ENCODE assay signal across 16 cellular contexts in genomic region chr15:75045332-75046015, GRCh38. TPM values are rescaled to one million over a fixed set of nuclear protein-coding genes. Genes with fewer than 3 reads are reported as not detected.
DNase-seq lines count a peak whose midpoint lies in the region; ATAC-seq and TF ChIP-seq lines count a peak whose summit lies in the region.
"Had no signal": no experiment of that assay in that cellular context is flagged by ENCODE, and none has a peak within 500 bp of the region (broad histone marks: within the 10 kb centered on the region; RNA-seq: fewer than 3 reads in every experiment).

No MANE protein-coding gene starts in this region.

- no peak for DNase-seq in activated CD8-positive, alpha-beta memory T cell treated with anti-CD3 and anti-CD28 coated beads, Interleukin-2, amount 10 ng/mL, durations not matched to agents 7 days and 5 days
- DNase-seq in activated CD8-positive, alpha-beta memory T cell treated with anti-CD3 and anti-CD28 coated beads, Interleukin-2, amount 50 U/mL, for 4 hours, result no peak
- peak; percentile 27 for DNase-seq in central memory CD4-positive, alpha-beta T cell
- DNase-seq in stomach, result no peak
- DNase-seq in C1 segment of cervical spinal cord (lab: John Stamatoyannopoulos, UW), result no peak
- DNase-seq in Kasumi-1 (lab: John Stamatoyannopoulos, UW), result no peak
- DNase-seq: activated B cell treated with CpG ODN at 0.5 μM for 24 hours; DMS 273 treated with DMSO at 0.1 percent for 48 hours; left colon; naive thymus-derived CD4-positive, alpha-beta T cell; NCI-H1105 treated with DMSO at 0.1 percent for 48 hours; NCI-H226; sigmoid colon; stimulated activated naive CD4-positive, alpha-beta T cell treated with Interleukin-2 at 50 U/mL for 16 hours had no signal

- peak overlapping the region in 4 of 5 donors; percentile 83 to 93 (median 88) for H3K27ac ChIP-seq in stomach

- H3K9me3 Mint-ChIP-seq in activated CD8-positive, alpha-beta memory T cell treated with anti-CD3 and anti-CD28 coated beads, Interleukin-2, amount 10 ng/mL, durations not matched to agents 7 days and 5 days (ENCODE audit: low read depth), result no peaks in the 10 kb centered on the region
- H3K9me3 Mint-ChIP-seq in IgD-negative memory B cell, result no peaks in the 10 kb centered on the region
- H3K9me3 Mint-ChIP-seq: activated B cell treated with CpG ODN at 0.5 μM for 24 hours; naive thymus-derived CD4-positive, alpha-beta T cell had no signal

- peaks cover 60 to 95% (median 77%) of the 10 kb centered on the region in 4 donors for H3K4me1 ChIP-seq in stomach

- no peak for TF ChIP-seq POLR2A in stomach (IDR thresholded peaks at IDR 0.05)

- H3K4me3 Mint-ChIP-seq in activated CD8-positive, alpha-beta memory T cell treated with anti-CD3 and anti-CD28 coated beads, Interleukin-2, amount 10 ng/mL, durations not matched to agents 7 days and 5 days, result peak overlapping the region; percentile 59
- peak overlapping the region in 2 of 4 donors; percentile 22 to 56 for H3K4me3 Mint-ChIP-seq in IgD-negative memory B cell
- H3K4me3 Mint-ChIP-seq: activated B cell treated with CpG ODN at 0.5 μM for 24 hours had no signal

- H3K27me3 Mint-ChIP-seq in activated CD8-positive, alpha-beta memory T cell treated with anti-CD3 and anti-CD28 coated beads, Interleukin-2, amount 10 ng/mL, durations not matched to agents 7 days and 5 days, result no peaks in the 10 kb centered on the region
- H3K27me3 Mint-ChIP-seq in IgD-negative memory B cell, result peaks cover 2% of the 10 kb centered on the region
- H3K27me3 Mint-ChIP-seq: activated B cell treated with CpG ODN at 0.5 μM for 24 hours; naive thymus-derived CD4-positive, alpha-beta T cell had no signal

- TF ChIP-seq EP300 in stomach (IDR thresholded peaks at IDR 0.05), result no peak

- no peaks in the 10 kb centered on the region for H3K9me3 ChIP-seq in stomach
- H3K9me3 ChIP-seq: sigmoid colon had no signal

- CTCF ChIA-PET in activated CD8-positive, alpha-beta memory T cell treated with anti-CD3 and anti-CD28 coated beads, Interleukin-2, amount 10 ng/mL, durations not matched to agents 7 days and 5 days (lab: Charles Lee), result interaction anchor here (1.0 to 4.5 kb wide), 6 partner anchors 12 to 84 kb away, joined by 3 to 23 read pairs (median 4); no protein-coding TSS in a partner anchor

- H3K36me3 ChIP-seq in stomach, result peaks cover 0 to 22% (median 10%) of the 10 kb centered on the region in 4 donors
- H3K36me3 ChIP-seq: sigmoid colon had no signal

- H3K4me1 Mint-ChIP-seq in activated CD8-positive, alpha-beta memory T cell treated with anti-CD3 and anti-CD28 coated beads, Interleukin-2, amount 10 ng/mL, durations not matched to agents 7 days and 5 days, result peaks cover 64% of the 10 kb centered on the region
- H3K4me1 Mint-ChIP-seq in IgD-negative memory B cell, result peaks cover 24 to 46% (median 44%) of the 10 kb centered on the region in 3 donors

- no peak for TF ChIP-seq CTCF in stomach (IDR thresholded peaks at IDR 0.05)

- intact Hi-C loops in stomach (cut with DNase I; ENCODE audit: low total_unique reads), result no loop called here

- H3K4me3 ChIP-seq in stomach, result no peak overlapping the region
- H3K4me3 ChIP-seq: sigmoid colon had no signal

- peaks cover 51% of the 10 kb centered on the region for H3K36me3 Mint-ChIP-seq in activated CD8-positive, alpha-beta memory T cell treated with anti-CD3 and anti-CD28 coated beads, Interleukin-2, amount 10 ng/mL, durations not matched to agents 7 days and 5 days
- H3K36me3 Mint-ChIP-seq in IgD-negative memory B cell, result no peaks in the 10 kb centered on the region

- H3K27ac Mint-ChIP-seq in activated CD8-positive, alpha-beta memory T cell treated with anti-CD3 and anti-CD28 coated beads, Interleukin-2, amount 10 ng/mL, durations not matched to agents 7 days and 5 days, result peak overlapping the region; percentile 92
- peak overlapping the region in 2 of 3 donors; percentile 3 to 95 for H3K27ac Mint-ChIP-seq in IgD-negative memory B cell
- H3K27ac Mint-ChIP-seq: activated B cell treated with CpG ODN at 0.5 μM for 24 hours had no signal

- no peak for ATAC-seq in activated CD8-positive, alpha-beta memory T cell treated with anti-CD3 and anti-CD28 coated beads, Interleukin-2, amount 10 ng/mL, durations not matched to agents 7 days and 5 days
- ATAC-seq in GM19395 (IDR thresholded peaks at IDR 0.05; ENCODE audit: unreplicated experiment), result no peak
- ATAC-seq: left colon; naive thymus-derived CD4-positive, alpha-beta T cell had no signal

- H3K27me3 ChIP-seq in stomach, result no peaks in the 10 kb centered on the region
- H3K27me3 ChIP-seq: sigmoid colon had no signal

- 88 to 94% (median 93%) methylated on average over 6 of the region's 6 CpGs for WGBS in stomach, 5 donors

RNA-seq across cellular contexts. Expression of gene PPCDC, which starts 22.1 kb away (rescaled TPM):
- 10 to 100 TPM; 36.3 to 36.7 TPM for total RNA-seq in activated CD8-positive, alpha-beta memory T cell treated with anti-CD3 and anti-CD28 coated beads, Interleukin-2, amount 10 ng/mL, durations not matched to agents 7 days and 5 days
- polyA plus RNA-seq in IgD-negative memory B cell, result 12.6 TPM
- total RNA-seq in stomach, result 10 to 100 TPM in 4 of 5 donors, 1 to 10 TPM in 1; 3.2 to 74.1 (median 35.7) TPM
- polyA plus RNA-seq in stomach, result 10 to 100 TPM; 19.7 to 24.6 (median 21.0) TPM

RNA-seq across cellular contexts. Expression of gene SCAMP5, which starts 50.1 kb away (rescaled TPM):
- total RNA-seq in activated CD8-positive, alpha-beta memory T cell treated with anti-CD3 and anti-CD28 coated beads, Interleukin-2, amount 10 ng/mL, durations not matched to agents 7 days and 5 days, result under 1 TPM; 0.61 to 0.94 TPM
- polyA plus RNA-seq in IgD-negative memory B cell, result 0.24 TPM
- 10 to 100 TPM in 3 of 5 donors, 1 to 10 TPM in 2; 1.8 to 70.1 (median 13.4) TPM for total RNA-seq in stomach
- 10 to 100 TPM in 2 of 3 donors, 1 to 10 TPM in 1; 8.8 to 12.7 (median 12.4) TPM for polyA plus RNA-seq in stomach
